ENCODE assay signal across 26 cellular contexts in genomic region chr7:95342642-95343252, GRCh38. TPM values are rescaled to one million over a fixed set of nuclear protein-coding genes. Genes with fewer than 3 reads are reported as not detected.
DNase-seq lines count a peak whose midpoint lies in the region; ATAC-seq and TF ChIP-seq lines count a peak whose summit lies in the region.
"Had no signal": no experiment of that assay in that cellular context is flagged by ENCODE, and none has a peak within 500 bp of the region (broad histone marks: within the 10 kb centered on the region; RNA-seq: fewer than 3 reads in every experiment).

No MANE protein-coding gene starts in this region.

- TF ChIP-seq CTCF in astrocyte of the spinal cord (IDR thresholded peaks at IDR 0.05; ENCODE audit: low read depth, low read length), result peak; percentile 22
- no peak for TF ChIP-seq CTCF in upper lobe of right lung (IDR thresholded peaks at IDR 0.05)
- TF ChIP-seq CTCF in foreskin keratinocyte (conservative IDR thresholded peaks at IDR 0.05), result no peak

- H3K4me3 ChIP-seq in astrocyte of the spinal cord (ENCODE audit: low read depth, low read length) (no peak overlapping the region), upper lobe of right lung (no peak overlapping the region)
- H3K4me3 ChIP-seq: BLaER1 treated with 17β-estradiol and CSF1 and Interleukin-3, amounts not matched to agents 10 nM and 100 nM; GM23248; testis had no signal

- H3K4me1 ChIP-seq in upper lobe of right lung (no peaks in the 10 kb centered on the region), foreskin keratinocyte (no peaks in the 10 kb centered on the region)
- H3K4me1 ChIP-seq: BLaER1 treated with 17β-estradiol and CSF1 and Interleukin-3, amounts not matched to agents 10 nM and 100 nM; testis had no signal

- H3K27me3 ChIP-seq in upper lobe of right lung (no peaks in the 10 kb centered on the region), foreskin keratinocyte (no peaks in the 10 kb centered on the region)
- H3K27me3 ChIP-seq: BLaER1 treated with 17β-estradiol and CSF1 and Interleukin-3, amounts not matched to agents 10 nM and 100 nM; testis had no signal

- H3K36me3 ChIP-seq in upper lobe of right lung, result no peaks in the 10 kb centered on the region
- H3K36me3 ChIP-seq: BLaER1 treated with 17β-estradiol and CSF1 and Interleukin-3, amounts not matched to agents 10 nM and 100 nM had no signal

- in situ Hi-C loops in astrocyte of the spinal cord (cut with HindIII; ENCODE audit: low sequenced_read_pairs), result no loop called here

- H3K9me3 ChIP-seq in upper lobe of right lung, result no peaks in the 10 kb centered on the region
- H3K9me3 ChIP-seq: BLaER1 treated with 17β-estradiol and CSF1 and Interleukin-3, amounts not matched to agents 10 nM and 100 nM; testis had no signal

- DNase-seq in NCI-H146 (lab: John Stamatoyannopoulos, UW) (peak; percentile 4), NCI-H146 treated with DMSO at 0.1 percent for 48 hours (lab: John Stamatoyannopoulos, UW; ENCODE audit: unreplicated experiment) (no peak), astrocyte of the spinal cord (ENCODE audit: low read depth, low spot score) (peak; percentile 8), islet precursor cell (peak; percentile 62), upper lobe of right lung (no peak), caudate nucleus (lab: John Stamatoyannopoulos, UW) (no peak), foreskin keratinocyte (no peak)
- no peak for DNase-seq in activated CD4-positive, CD25-positive, alpha-beta regulatory T cell treated with anti-CD3 and anti-CD28 coated beads, Interleukin-2, amount 50 U/mL, for 72 hours
- DNase-seq: 8988T; activated T-cell treated with anti-CD3 and anti-CD28 coated beads, Interleukin-2, amount 50 U/mL, for 48 hours; DMS153; GM23248; head of caudate nucleus; midbrain; NCI-H2081 treated with DMSO at 0.1 percent for 48 hours; NCI-H524 treated with DMSO at 0.1 percent for 48 hours; nephron progenitor cell; stimulated activated CD4-positive, alpha-beta T cell treated with anti-CD3 and anti-CD28 coated beads, Interleukin-12 subunit alpha, Interleukin-12 subunit beta, amount 100 ng/mL, for 4 hours; T-helper 17 cell; testis had no signal

- ATAC-seq in upper lobe of right lung, result peak; percentile 32
- no peak for ATAC-seq in foreskin keratinocyte
- ATAC-seq: activated naive CD4-positive, alpha-beta T cell treated with anti-CD3 and anti-CD28 coated beads, Interleukin-2, amount 50 U/mL, for 72 hours; T-helper 17 cell had no signal

- intact Hi-C loops in upper lobe of right lung (cut with DNase I), result no loop called here

- H3K27ac ChIP-seq in upper lobe of right lung (no peak overlapping the region), caudate nucleus (ENCODE audit: low read depth, low read length) (no peak overlapping the region), foreskin keratinocyte (no peak overlapping the region)
- H3K27ac ChIP-seq: BLaER1 treated with 17β-estradiol and CSF1 and Interleukin-3, amounts not matched to agents 10 nM and 100 nM; GM23248; testis; VCaP had no signal

RNA-seq across cellular contexts. Expression of gene PON1, which starts 18.4 kb away (rescaled TPM):
- total RNA-seq in upper lobe of right lung (0.49 TPM), foreskin keratinocyte (not detected in 2 replicates)
- not detected in 2 replicates for polyA plus RNA-seq in foreskin keratinocyte
- total RNA-seq: activated naive CD4-positive, alpha-beta T cell treated with anti-CD3 and anti-CD28 coated beads, Interleukin-2, amount 50 U/mL, for 72 hours; GM23248; kidney epithelial cell; renal cortical epithelial cell; T-helper 17 cell had no signal
- polyA plus RNA-seq: GM23248, IgD-negative memory B cell had no signal

RNA-seq across cellular contexts. Expression of gene PON3, which starts 53.4 kb away (rescaled TPM):
- total RNA-seq in upper lobe of right lung (36.4 TPM), foreskin keratinocyte (1.7 and 2.0 TPM in 2 replicates)
- 1.6 and 2.6 TPM in 2 replicates for polyA plus RNA-seq in foreskin keratinocyte
- total RNA-seq: GM23248, kidney epithelial cell, T-helper 17 cell had no signal
- polyA plus RNA-seq: GM23248, IgD-negative memory B cell had no signal

Comparison
In these comparisons a context has a peak if more than half of its experiments do, and no peak if none do; other contexts are left out.
1. DNase-seq: peak in NCI-H146 (single experiment), astrocyte of the spinal cord (single experiment) and islet precursor cell (single experiment); none in NCI-H146 treated with DMSO at 0.1 percent for 48 hours (single experiment), upper lobe of right lung (single experiment), activated CD4-positive, CD25-positive, alpha-beta regulatory T cell treated with anti-CD3 and anti-CD28 coated beads, Interleukin-2, amount 50 U/mL, for 72 hours (single experiment), caudate nucleus (0 of 61) and foreskin keratinocyte (0 of 2).
2. RNA of gene PON3, which starts 53.4 kb away (total RNA-seq): 36.4 TPM in upper lobe of right lung (single experiment); 1.7 to 2.0 TPM in foreskin keratinocyte; every median in the first group is over 10 times any median in the second.